18 cellular contexts compared by ENCODE assay signal in the genomic region with DNA sequence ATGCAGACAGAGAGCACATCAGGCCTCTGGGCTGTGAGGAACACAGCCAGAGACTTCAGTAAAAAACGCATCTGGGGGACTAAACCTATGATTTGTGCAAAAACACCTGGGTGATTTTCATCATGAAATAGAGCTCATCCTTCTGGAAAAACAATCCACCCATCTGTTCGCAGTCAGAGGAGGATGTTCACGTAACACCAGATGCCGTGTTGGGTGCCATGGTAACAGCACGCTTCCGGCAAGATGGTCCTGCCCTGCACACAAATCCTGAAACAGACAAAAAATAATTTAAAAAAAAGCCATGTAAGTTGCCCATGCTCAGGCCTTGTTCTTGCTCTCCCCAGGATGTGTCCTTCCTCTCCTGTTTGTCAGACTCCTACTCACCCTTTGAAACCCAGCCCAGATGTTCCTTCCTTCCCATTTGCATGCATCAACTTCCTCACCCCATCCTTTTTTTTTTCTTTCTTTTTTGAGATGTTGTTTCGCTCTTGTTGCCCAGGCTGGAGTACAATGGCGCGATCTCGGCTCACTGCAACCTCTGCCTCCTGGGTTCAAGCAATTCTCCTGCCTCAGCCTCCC. TPM values are rescaled to one million over a fixed set of nuclear protein-coding genes. Genes with fewer than 3 reads are reported as not detected.
DNase-seq lines count a peak whose midpoint lies in the region; ATAC-seq and TF ChIP-seq lines count a peak whose summit lies in the region.
"Had no signal": no experiment of that assay in that cellular context is flagged by ENCODE, and none has a peak within 500 bp of the region (broad histone marks: within the 10 kb centered on the region; RNA-seq: fewer than 3 reads in every experiment).

No MANE protein-coding gene starts in this region.

- POLR2A ChIA-PET in CD8-positive, alpha-beta T cell (lab: Charles Lee) = no interaction called here

- no peaks in the 10 kb centered on the region for H3K9me3 Mint-ChIP-seq in CD8-positive, alpha-beta T cell
- H3K9me3 Mint-ChIP-seq in brain = no peaks in the 10 kb centered on the region
- H3K9me3 Mint-ChIP-seq in activated CD8-positive, alpha-beta memory T cell treated with anti-CD3 and anti-CD28 coated beads, Interleukin-2, amount 10 ng/mL, durations not matched to agents 7 days and 5 days (ENCODE audit: low read depth) = no peaks in the 10 kb centered on the region
- H3K9me3 Mint-ChIP-seq: activated T-cell treated with anti-CD3 and anti-CD28 coated beads, Interleukin-2, amount 50 U/mL, for 24 hours had no signal

- ATAC-seq in CD8-positive, alpha-beta T cell = no peak
- no peak for ATAC-seq in activated CD8-positive, alpha-beta memory T cell treated with anti-CD3 and anti-CD28 coated beads, Interleukin-2, amount 10 ng/mL, durations not matched to agents 7 days and 5 days
- ATAC-seq in HG02938 (IDR thresholded peaks at IDR 0.05; ENCODE audit: unreplicated experiment) = no peak

- no peak overlapping the region for H3K4me3 ChIP-seq in CD8-positive, alpha-beta T cell (ENCODE audit: low read depth, low read length)
- H3K4me3 ChIP-seq in ascending aorta = no peak overlapping the region
- H3K4me3 ChIP-seq: SJSA1 had no signal

- DNase-seq in AG20443 (ENCODE audit: low spot score) (peak; percentile 7), NCI-H69 (lab: John Stamatoyannopoulos, UW) (peak; percentile 67), ascending aorta (ENCODE audit: low spot score in 2 of 2) (no peak), NCI-H1048 (lab: John Stamatoyannopoulos, UW) (no peak)
- no peak for DNase-seq in CD8-positive, alpha-beta T cell
- DNase-seq in activated CD8-positive, alpha-beta memory T cell treated with anti-CD3 and anti-CD28 coated beads, Interleukin-2, amount 10 ng/mL, durations not matched to agents 7 days and 5 days = no peak
- DNase-seq: activated CD4-positive, alpha-beta T cell treated with anti-CD3 and anti-CD28 coated beads, Interleukin-2, amount 50 U/mL, for 48 hours; activated T-cell treated with anti-CD3 and anti-CD28 coated beads, Interleukin-2, amount 50 U/mL, for 24 hours; caudate nucleus; DMS153; HCEC 1CT; NCI-H146; stimulated activated CD4-positive, alpha-beta T cell treated with anti-CD3 and anti-CD28 coated beads, Interleukin-4, amount 100 ng/mL, for 4 hours; stimulated activated CD8-positive, alpha-beta memory T cell treated with anti-CD3 and anti-CD28 coated beads, Interleukin-4, amount 100 ng/mL, for 48 hours had no signal

- H3K4me3 Mint-ChIP-seq in CD8-positive, alpha-beta T cell = no peak overlapping the region
- peak overlapping the region in 3 of 5 experiments; percentile 15 to 52 (median 22) for H3K4me3 Mint-ChIP-seq in brain
- no peak overlapping the region for H3K4me3 Mint-ChIP-seq in activated CD8-positive, alpha-beta memory T cell treated with anti-CD3 and anti-CD28 coated beads, Interleukin-2, amount 10 ng/mL, durations not matched to agents 7 days and 5 days
- H3K4me3 Mint-ChIP-seq: activated T-cell treated with anti-CD3 and anti-CD28 coated beads, Interleukin-2, amount 50 U/mL, for 24 hours had no signal

- peaks cover 34% of the 10 kb centered on the region for H3K4me1 Mint-ChIP-seq in CD8-positive, alpha-beta T cell (ENCODE audit: low read depth)
- peaks cover 63% of the 10 kb centered on the region for H3K4me1 Mint-ChIP-seq in brain
- H3K4me1 Mint-ChIP-seq in activated CD8-positive, alpha-beta memory T cell treated with anti-CD3 and anti-CD28 coated beads, Interleukin-2, amount 10 ng/mL, durations not matched to agents 7 days and 5 days = peaks cover 37% of the 10 kb centered on the region

- peak overlapping the region; percentile 23 for H3K27ac Mint-ChIP-seq in CD8-positive, alpha-beta T cell
- peak overlapping the region in 4 of 5 experiments; percentile 22 to 97 (median 61) for H3K27ac Mint-ChIP-seq in brain
- no peak overlapping the region for H3K27ac Mint-ChIP-seq in activated CD8-positive, alpha-beta memory T cell treated with anti-CD3 and anti-CD28 coated beads, Interleukin-2, amount 10 ng/mL, durations not matched to agents 7 days and 5 days

- H3K4me1 ChIP-seq in CD8-positive, alpha-beta T cell (ENCODE audit: insufficient read depth, low read length) = peaks cover 19% of the 10 kb centered on the region
- H3K4me1 ChIP-seq in ascending aorta = no peaks in the 10 kb centered on the region
- H3K4me1 ChIP-seq: parathyroid adenoma had no signal

- no peaks in the 10 kb centered on the region for H3K36me3 ChIP-seq in CD8-positive, alpha-beta T cell (ENCODE audit: insufficient read depth, low read length)
- H3K36me3 ChIP-seq in ascending aorta = no peaks in the 10 kb centered on the region
- H3K36me3 ChIP-seq: SJSA1 had no signal

- H3K36me3 Mint-ChIP-seq in CD8-positive, alpha-beta T cell = no peaks in the 10 kb centered on the region
- H3K36me3 Mint-ChIP-seq in brain = no peaks in the 10 kb centered on the region
- H3K36me3 Mint-ChIP-seq in activated CD8-positive, alpha-beta memory T cell treated with anti-CD3 and anti-CD28 coated beads, Interleukin-2, amount 10 ng/mL, durations not matched to agents 7 days and 5 days = no peaks in the 10 kb centered on the region

- no peaks in the 10 kb centered on the region for H3K27me3 ChIP-seq in CD8-positive, alpha-beta T cell (ENCODE audit: insufficient read depth, low read length)
- no peaks in the 10 kb centered on the region for H3K27me3 ChIP-seq in ascending aorta
- H3K27me3 ChIP-seq: SJSA1 had no signal

- H3K27me3 Mint-ChIP-seq in CD8-positive, alpha-beta T cell (ENCODE audit: low read depth) = no peaks in the 10 kb centered on the region
- H3K27me3 Mint-ChIP-seq in brain = peaks cover 3% of the 10 kb centered on the region
- peaks cover 10% of the 10 kb centered on the region for H3K27me3 Mint-ChIP-seq in activated CD8-positive, alpha-beta memory T cell treated with anti-CD3 and anti-CD28 coated beads, Interleukin-2, amount 10 ng/mL, durations not matched to agents 7 days and 5 days
- H3K27me3 Mint-ChIP-seq: activated T-cell treated with anti-CD3 and anti-CD28 coated beads, Interleukin-2, amount 50 U/mL, for 24 hours had no signal

- CTCF ChIA-PET in CD8-positive, alpha-beta T cell (lab: Charles Lee) = no interaction called here
- CTCF ChIA-PET in activated CD8-positive, alpha-beta memory T cell treated with anti-CD3 and anti-CD28 coated beads, Interleukin-2, amount 10 ng/mL, durations not matched to agents 7 days and 5 days (lab: Charles Lee) = no interaction called here

- intact Hi-C loops in CD8-positive, alpha-beta T cell (cut with DNase I, micrococcal nuclease) = no loop called here
- intact Hi-C loops in ascending aorta (cut with DNase I) = no loop called here

- no peak overlapping the region for H3K27ac ChIP-seq in CD8-positive, alpha-beta T cell (ENCODE audit: low read depth, low read length)
- H3K27ac ChIP-seq in ascending aorta = no peak overlapping the region
- H3K27ac ChIP-seq: parathyroid adenoma, SJSA1 had no signal

- no peaks in the 10 kb centered on the region for H3K9me3 ChIP-seq in CD8-positive, alpha-beta T cell (ENCODE audit: low read length)
- H3K9me3 ChIP-seq in ascending aorta = no peaks in the 10 kb centered on the region
- H3K9me3 ChIP-seq: SJSA1 had no signal

- no peak for TF ChIP-seq CTCF in CD8-positive, alpha-beta T cell (IDR thresholded peaks at IDR 0.05)
- TF ChIP-seq CTCF in brain (conservative IDR thresholded peaks at IDR 0.05) (no peak), ascending aorta (IDR thresholded peaks at IDR 0.05) (no peak)

RNA-seq across cellular contexts. Expression of a gene that starts 28.3 kb away (rescaled TPM):
- 10 to 100 TPM; 17.0 to 17.7 TPM for total RNA-seq in CD8-positive, alpha-beta T cell
- polyA plus RNA-seq in brain (ENCODE audit: insufficient read depth, low read depth, low replicate concordance) = 68.0 TPM
- total RNA-seq in activated CD8-positive, alpha-beta memory T cell treated with anti-CD3 and anti-CD28 coated beads, Interleukin-2, amount 10 ng/mL, durations not matched to agents 7 days and 5 days = 10 to 100 TPM; 14.4 to 18.6 TPM
- 61.0 TPM for total RNA-seq in ascending aorta

Comparison
In these comparisons a context has a peak if more than half of its experiments do, and no peak if none do; other contexts are left out.
1. DNase-seq: peak in AG20443 (single experiment) and NCI-H69 (single experiment); none in CD8-positive, alpha-beta T cell (0 of 7), activated CD8-positive, alpha-beta memory T cell treated with anti-CD3 and anti-CD28 coated beads, Interleukin-2, amount 10 ng/mL, durations not matched to agents 7 days and 5 days (single experiment), ascending aorta (0 of 2) and NCI-H1048 (single experiment).
2. H3K4me3 Mint-ChIP-seq: peak in brain (3 of 5); none in CD8-positive, alpha-beta T cell (single experiment) and activated CD8-positive, alpha-beta memory T cell treated with anti-CD3 and anti-CD28 coated beads, Interleukin-2, amount 10 ng/mL, durations not matched to agents 7 days and 5 days (single experiment).